8 cellular contexts compared by ENCODE assay signal in the genomic region with DNA sequence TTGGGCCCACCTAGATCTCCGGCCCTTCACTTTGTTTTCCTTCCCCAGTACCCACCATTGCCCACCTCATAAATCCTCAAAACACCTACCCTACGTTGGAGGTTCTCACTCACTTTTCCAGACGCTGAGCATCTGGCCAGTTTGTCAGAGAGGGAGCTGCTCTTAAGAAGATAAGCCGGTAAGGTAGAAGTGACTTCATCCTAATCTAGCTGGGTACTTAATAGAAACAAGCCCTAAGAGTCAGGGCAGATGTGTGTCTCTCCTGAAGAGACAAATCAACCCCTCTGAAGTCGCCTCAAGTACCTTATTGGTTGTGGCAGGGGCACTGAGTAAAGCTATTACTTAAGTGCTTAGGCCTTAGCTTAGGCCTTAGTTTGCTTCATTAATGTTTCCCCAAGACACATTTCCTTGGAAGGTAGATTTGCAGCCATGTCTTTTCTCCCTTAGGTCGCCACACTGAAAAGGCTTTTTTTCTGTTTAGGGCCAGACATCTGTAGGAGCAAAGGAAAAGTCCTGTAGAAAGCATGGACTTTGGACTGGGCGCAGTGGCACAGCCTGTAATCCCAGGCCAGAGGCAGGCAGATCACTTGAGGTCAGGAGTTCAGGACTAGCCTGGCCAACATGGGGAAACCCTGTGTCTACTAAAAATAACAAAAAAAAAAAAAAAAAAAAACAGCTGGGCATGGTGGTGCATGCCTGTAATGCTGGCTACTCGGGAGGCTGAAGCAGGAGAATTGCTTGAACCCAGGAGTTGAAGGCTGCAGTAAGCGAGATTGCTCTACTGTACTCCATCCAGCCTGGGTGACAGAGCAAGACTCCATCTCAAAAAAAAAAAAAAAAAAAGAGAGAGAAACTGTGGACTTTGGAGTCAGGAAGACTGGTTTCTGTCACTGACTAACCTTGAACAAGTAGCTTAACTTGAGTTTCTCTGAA. TPM values are rescaled to one million over a fixed set of nuclear protein-coding genes. Genes with fewer than 3 reads are reported as not detected.
A peak's percentile ranks its signal among the peaks of the same experiment; 100 is the strongest.
DNase-seq lines count a peak whose midpoint lies in the region; ATAC-seq and TF ChIP-seq lines count a peak whose summit lies in the region.

No MANE protein-coding gene starts in this region.

- H3K36me3 ChIP-seq in CD4-positive, CD25-positive, alpha-beta regulatory T cell (ENCODE audit: control insufficient read depth, insufficient read depth, low read length): peaks cover 25% of the 10 kb centered on the region
- peaks cover 33% of the 10 kb centered on the region for H3K36me3 ChIP-seq in KOPT-K1 (ENCODE audit: insufficient read depth, low read length)
- peaks cover 5% of the 10 kb centered on the region for H3K36me3 ChIP-seq in mucosa of descending colon (ENCODE audit: low read depth)

- TF ChIP-seq CTCF in choroid plexus epithelial cell (conservative IDR thresholded peaks at IDR 0.05; ENCODE audit: low read depth, low read length) (no peak), mucosa of descending colon (IDR thresholded peaks at IDR 0.05) (no peak)

- H3K9me3 Mint-ChIP-seq in CD4-positive, CD25-positive, alpha-beta regulatory T cell: no peaks in the 10 kb centered on the region

- intact Hi-C loops in mucosa of descending colon (cut with DNase I, micrococcal nuclease): no loop called here

- H3K4me1 ChIP-seq in CD4-positive, CD25-positive, alpha-beta regulatory T cell (ENCODE audit: control insufficient read depth, insufficient read depth, low read length, poor library complexity, severe bottlenecking): peaks cover 39% of the 10 kb centered on the region
- peaks cover 15% of the 10 kb centered on the region for H3K4me1 ChIP-seq in mucosa of descending colon (ENCODE audit: low read depth)

- H3K9me3 ChIP-seq in CD4-positive, CD25-positive, alpha-beta regulatory T cell (ENCODE audit: control insufficient read depth in 2 of 2, low read length in 2 of 2): no peaks in the 10 kb centered on the region
- H3K9me3 ChIP-seq in KOPT-K1 (ENCODE audit: insufficient read depth, low read length, poor library complexity, severe bottlenecking) (no peaks in the 10 kb centered on the region), mucosa of descending colon (no peaks in the 10 kb centered on the region)

- H3K4me3 ChIP-seq in CD4-positive, CD25-positive, alpha-beta regulatory T cell (ENCODE audit: low read depth, low read length): peak overlapping the region; percentile 81
- peak overlapping the region; percentile 92 for H3K4me3 ChIP-seq in choroid plexus epithelial cell (ENCODE audit: low read depth, low read length)
- H3K4me3 ChIP-seq in mucosa of descending colon: peak overlapping the region; percentile 89

- H3K27ac Mint-ChIP-seq in CD4-positive, CD25-positive, alpha-beta regulatory T cell: peak overlapping the region; percentile 93 to 97 (median 96)

- H3K27me3 ChIP-seq in CD4-positive, CD25-positive, alpha-beta regulatory T cell (ENCODE audit: control insufficient read depth, insufficient read depth, low read length): no peaks in the 10 kb centered on the region

- peak overlapping the region; percentile 95 to 99 (median 96) for H3K4me3 Mint-ChIP-seq in CD4-positive, CD25-positive, alpha-beta regulatory T cell

- H3K4me1 Mint-ChIP-seq in CD4-positive, CD25-positive, alpha-beta regulatory T cell: peaks cover 20 to 46% (median 35%) of the 10 kb centered on the region in 4 donors

- no peaks in the 10 kb centered on the region for H3K27me3 Mint-ChIP-seq in CD4-positive, CD25-positive, alpha-beta regulatory T cell

- H3K36me3 Mint-ChIP-seq in CD4-positive, CD25-positive, alpha-beta regulatory T cell: peaks cover 15% of the 10 kb centered on the region

- peak overlapping the region; percentile 66 for H3K27ac ChIP-seq in CD4-positive, CD25-positive, alpha-beta regulatory T cell (ENCODE audit: insufficient read depth, low read length, poor library complexity, severe bottlenecking)
- peak overlapping the region; percentile 70 for H3K27ac ChIP-seq in KOPT-K1 (ENCODE audit: low read depth, low read length, poor library complexity, severe bottlenecking)

- peak in 1 of 3 donors; percentile 33 for DNase-seq in CD4-positive, CD25-positive, alpha-beta regulatory T cell
- DNase-seq in choroid plexus epithelial cell (ENCODE audit: low read depth) (peak; percentile 29), mucosa of descending colon (peak; percentile 51 to 75 (median 59)), NCI-H226 (no peak), HuH-7.5 (ENCODE audit: low spot score) (no peak)

- ATAC-seq in CD4-positive, CD25-positive, alpha-beta regulatory T cell (ENCODE audit: low read depth in 2 of 2): no peak
- ATAC-seq in mucosa of descending colon (peak; percentile 73), GM19455 (IDR thresholded peaks at IDR 0.05; ENCODE audit: unreplicated experiment) (no peak), HG03025 (IDR thresholded peaks at IDR 0.05; ENCODE audit: low FRiP score, unreplicated experiment) (no peak)

RNA-seq across cellular contexts. Expression of a gene that starts 1.0 kb away (rescaled TPM):
- 9.3 TPM for total RNA-seq in CD4-positive, CD25-positive, alpha-beta regulatory T cell
- 10 to 100 TPM; 19.3 to 27.3 (median 23.0) TPM for polyA plus RNA-seq in CD4-positive, CD25-positive, alpha-beta regulatory T cell
- total RNA-seq in mucosa of descending colon: 10 to 100 TPM; 21.7 to 34.4 (median 29.7) TPM

RNA-seq across cellular contexts. Expression of a gene that starts 20.5 kb away (rescaled TPM):
- 72.9 TPM for total RNA-seq in CD4-positive, CD25-positive, alpha-beta regulatory T cell
- polyA plus RNA-seq in CD4-positive, CD25-positive, alpha-beta regulatory T cell: 10 to 100 TPM; 24.2 to 30.4 (median 27.6) TPM
- total RNA-seq in mucosa of descending colon: 10 to 100 TPM; 13.0 to 54.7 (median 18.5) TPM

RNA-seq across cellular contexts. Expression of a gene that starts 51.4 kb away (rescaled TPM):
- total RNA-seq in CD4-positive, CD25-positive, alpha-beta regulatory T cell: 41.0 TPM
- polyA plus RNA-seq in CD4-positive, CD25-positive, alpha-beta regulatory T cell: 10 to 100 TPM; 67.7 to 89.4 (median 68.6) TPM
- 10 to 100 TPM; 69.0 to 87.3 (median 84.9) TPM for total RNA-seq in mucosa of descending colon

Comparison
In these comparisons a context has a peak if more than half of its experiments do, and no peak if none do; other contexts are left out.
1. DNase-seq: peak in choroid plexus epithelial cell (single experiment) and mucosa of descending colon (3 of 3); none in NCI-H226 (single experiment) and HuH-7.5 (single experiment).
2. Peak in every context shown above with its lines, with median percentiles within 50 percentile points of each other: H3K4me3 ChIP-seq.